ENCODE assay signal across 9 cellular contexts in the genomic region with DNA sequence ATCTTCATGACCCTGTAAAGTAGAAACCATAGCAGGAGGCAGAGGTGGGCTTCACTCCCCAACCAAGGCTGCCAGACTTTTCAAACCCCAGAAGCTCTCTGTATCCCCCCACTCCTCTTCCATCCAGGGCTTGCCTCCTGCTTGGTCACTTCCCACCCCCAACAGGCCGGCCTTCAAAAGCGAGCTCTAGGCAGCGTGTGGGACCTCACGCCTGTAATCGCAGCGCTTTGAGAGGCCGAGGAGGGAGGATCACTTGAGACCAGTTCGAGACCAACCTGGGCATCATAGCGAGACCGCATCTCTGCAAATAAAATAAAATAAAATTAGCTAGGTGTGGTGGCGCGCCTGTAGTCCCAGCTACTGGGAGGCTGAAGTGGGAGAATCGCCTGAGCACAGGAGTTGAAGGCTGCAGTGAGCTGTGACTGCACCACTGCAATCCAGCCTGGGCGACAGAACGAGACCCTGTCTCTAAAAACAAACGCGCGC. TPM values are rescaled to one million over a fixed set of nuclear protein-coding genes. Genes with fewer than 3 reads are reported as not detected.
DNase-seq lines count a peak whose midpoint lies in the region; ATAC-seq, FAIRE-seq and TF ChIP-seq lines count a peak whose summit lies in the region.
"Had no signal": no experiment of that assay in that cellular context is flagged by ENCODE, and none has a peak within 500 bp of the region (broad histone marks: within the 10 kb centered on the region; RNA-seq: fewer than 3 reads in every experiment).

No MANE protein-coding gene starts in this region.

- dilution Hi-C loops in keratinocyte (cut with MboI; ENCODE audit: extremely low pct_ligation_motif_present, low sequenced_read_pairs) = no loop called here

- H3K4me3 ChIP-seq in keratinocyte (ENCODE audit: control insufficient read depth in 2 of 3, extremely low read depth in 1 of 3, insufficient read depth in 2 of 3, low read depth in 1 of 3, low read length in 3 of 3) (peak overlapping the region; percentile 81 to 96 (median 81)), stomach (peak overlapping the region; percentile 79 to 98 (median 94))

- WGBS in stomach, 5 donors = 22 to 34% (median 30%) methylated on average over 13 to 18 of the region's 18 CpGs

- H3K4me1 Mint-ChIP-seq in activated T-helper 1 cell treated with anti-CD3 and anti-CD28 coated beads, Interleukin-12 subunit alpha, Interleukin-12 subunit beta, Interleukin-2, Interleukin-4 antibody, amounts not matched to agents 30 ng/mL and 10 ng/mL and 1 ng/mL, durations not matched to agents 14 hours and 24 hours and 36 hours (ENCODE audit: low read depth) = peaks cover 29% of the 10 kb centered on the region

- peak overlapping the region; percentile 95 for H2AFZ ChIP-seq in keratinocyte (ENCODE audit: control insufficient read depth, low read length)

- H3K27ac ChIP-seq in keratinocyte (ENCODE audit: control insufficient read depth, insufficient read depth, low read length) (peak overlapping the region; percentile 77), stomach (peak overlapping the region; percentile 84 to 96 (median 93))

- no peaks in the 10 kb centered on the region for H3K9me1 ChIP-seq in keratinocyte (ENCODE audit: control insufficient read depth, extremely low read depth, insufficient read depth, low read length)

- TF ChIP-seq CTCF in keratinocyte (optimal IDR thresholded peaks at IDR 0.05 in 1 of 3, IDR thresholded peaks at IDR 0.05 in 1 of 3, conservative IDR thresholded peaks at IDR 0.05 in 1 of 3; ENCODE audit: extremely low read depth in 1 of 3, insufficient read depth in 2 of 3, low read length in 3 of 3) = no peak
- TF ChIP-seq CTCF in stomach (IDR thresholded peaks at IDR 0.05) = no peak

- DNase-seq in NCI-H2227 (lab: John Stamatoyannopoulos, UW; ENCODE audit: unreplicated experiment) = peak; percentile 63
- no peak for DNase-seq in NCI-H2227 treated with DMSO at 0.1 percent for 48 hours (lab: John Stamatoyannopoulos, UW)
- DNase-seq in activated T-helper 1 cell treated with anti-CD3 and anti-CD28 coated beads, Interleukin-12 subunit alpha, Interleukin-12 subunit beta, Interleukin-2, Interleukin-4 antibody, amounts not matched to agents 30 ng/mL and 10 ng/mL and 1 ng/mL, durations not matched to agents 14 hours and 24 hours and 36 hours (ENCODE audit: low spot score) = no peak
- DNase-seq in keratinocyte (ENCODE audit: low read depth, low spot score) = no peak
- no peak for DNase-seq in stomach

- H3K36me3 Mint-ChIP-seq in activated T-helper 1 cell treated with anti-CD3 and anti-CD28 coated beads, Interleukin-12 subunit alpha, Interleukin-12 subunit beta, Interleukin-2, Interleukin-4 antibody, amounts not matched to agents 30 ng/mL and 10 ng/mL and 1 ng/mL, durations not matched to agents 14 hours and 24 hours and 36 hours (ENCODE audit: low read depth) = peaks cover 4% of the 10 kb centered on the region

- no peaks in the 10 kb centered on the region for H3K9me3 Mint-ChIP-seq in activated T-helper 1 cell treated with anti-CD3 and anti-CD28 coated beads, Interleukin-12 subunit alpha, Interleukin-12 subunit beta, Interleukin-2, Interleukin-4 antibody, amounts not matched to agents 30 ng/mL and 10 ng/mL and 1 ng/mL, durations not matched to agents 14 hours and 24 hours and 36 hours

- no peak for FAIRE-seq in keratinocyte (lab: Jason Lieb, UNC)
- FAIRE-seq: A204.1 had no signal

- no peaks in the 10 kb centered on the region for H3K27me3 ChIP-seq in keratinocyte (ENCODE audit: control insufficient read depth, extremely low read depth, insufficient read depth, low read length)
- H3K27me3 ChIP-seq in stomach = no peaks in the 10 kb centered on the region

- H3K27me3 Mint-ChIP-seq in activated T-helper 1 cell treated with anti-CD3 and anti-CD28 coated beads, Interleukin-12 subunit alpha, Interleukin-12 subunit beta, Interleukin-2, Interleukin-4 antibody, amounts not matched to agents 30 ng/mL and 10 ng/mL and 1 ng/mL, durations not matched to agents 14 hours and 24 hours and 36 hours (ENCODE audit: insufficient read depth) = peaks cover 7% of the 10 kb centered on the region

- H3K4me3 Mint-ChIP-seq in activated T-helper 1 cell treated with anti-CD3 and anti-CD28 coated beads, Interleukin-12 subunit alpha, Interleukin-12 subunit beta, Interleukin-2, Interleukin-4 antibody, amounts not matched to agents 30 ng/mL and 10 ng/mL and 1 ng/mL, durations not matched to agents 14 hours and 24 hours and 36 hours = peak overlapping the region; percentile 91

- H3K4me2 ChIP-seq in keratinocyte (ENCODE audit: control insufficient read depth, extremely low read depth, insufficient read depth, low read depth, low read length) = peak overlapping the region; percentile 81

- no peaks in the 10 kb centered on the region for H3K36me3 ChIP-seq in keratinocyte (ENCODE audit: control insufficient read depth in 2 of 2, extremely low read depth in 1 of 2, insufficient read depth in 2 of 2, low read length in 2 of 2)
- H3K36me3 ChIP-seq in stomach = no peaks in the 10 kb centered on the region

- TF ChIP-seq EP300 in stomach (IDR thresholded peaks at IDR 0.05) = no peak

- peak overlapping the region; percentile 90 for H3K9ac ChIP-seq in keratinocyte (ENCODE audit: control insufficient read depth, extremely low read depth, insufficient read depth, low read length)

- ATAC-seq in GM21360 (IDR thresholded peaks at IDR 0.05; ENCODE audit: unreplicated experiment) (no peak), HG02798 (IDR thresholded peaks at IDR 0.05; ENCODE audit: poor library complexity, unreplicated experiment) (no peak), GM21367 (IDR thresholded peaks at IDR 0.05; ENCODE audit: unreplicated experiment) (no peak)

- intact Hi-C loops in activated T-helper 1 cell treated with anti-CD3 and anti-CD28 coated beads, Interleukin-12 subunit alpha, Interleukin-12 subunit beta, Interleukin-2, Interleukin-4 antibody, amounts not matched to agents 30 ng/mL and 10 ng/mL and 1 ng/mL, durations not matched to agents 14 hours and 24 hours and 36 hours (cut with micrococcal nuclease) = loop anchor here (1.0 to 2.0 kb wide), 3 partner anchors 71 to 134 kb away; partner anchors contain the start of gene MDH2
- intact Hi-C loops in stomach (cut with DNase I; ENCODE audit: low total_unique reads) = no loop called here

- H3K79me2 ChIP-seq in keratinocyte (ENCODE audit: control insufficient read depth, insufficient read depth, low read length) = peaks cover 30% of the 10 kb centered on the region

- peaks cover 2% of the 10 kb centered on the region for H4K20me1 ChIP-seq in keratinocyte (ENCODE audit: control insufficient read depth, extremely low read depth, insufficient read depth, low read length)

- H3K4me1 ChIP-seq in keratinocyte (ENCODE audit: control insufficient read depth, extremely low read depth, insufficient read depth, low read length) (peaks cover 13% of the 10 kb centered on the region), stomach (peaks cover 15 to 41% (median 33%) of the 10 kb centered on the region in 4 donors)

- no peak for TF ChIP-seq POLR2A in stomach (IDR thresholded peaks at IDR 0.05)

- peak overlapping the region; percentile 86 for H3K27ac Mint-ChIP-seq in activated T-helper 1 cell treated with anti-CD3 and anti-CD28 coated beads, Interleukin-12 subunit alpha, Interleukin-12 subunit beta, Interleukin-2, Interleukin-4 antibody, amounts not matched to agents 30 ng/mL and 10 ng/mL and 1 ng/mL, durations not matched to agents 14 hours and 24 hours and 36 hours

- no peaks in the 10 kb centered on the region for H3K9me3 ChIP-seq in keratinocyte (ENCODE audit: control insufficient read depth, low read depth, low read length)
- H3K9me3 ChIP-seq in stomach = no peaks in the 10 kb centered on the region

RNA-seq across cellular contexts. Expression of gene POR, which starts 0.7 kb away (rescaled TPM):
- 84.4 and 91.2 TPM in 2 replicates for total RNA-seq in activated T-helper 1 cell treated with anti-CD3 and anti-CD28 coated beads, Interleukin-12 subunit alpha, Interleukin-12 subunit beta, Interleukin-2, Interleukin-4 antibody, amounts not matched to agents 30 ng/mL and 10 ng/mL and 1 ng/mL, durations not matched to agents 14 hours and 24 hours and 36 hours
- 25.9 to 35.0 TPM (median 28.6 TPM) in 3 replicates for polyA plus RNA-seq in keratinocyte
- polyA plus RNA-seq in keratinocyte (2011; ENCODE audit: low read depth) = 56.9 TPM
- 18.1 and 28.0 TPM in 2 replicates for polyA plus RNA-seq in keratinocyte (2011; cell fraction: cytosol; rRNA removed)
- polyA plus RNA-seq in keratinocyte (2011; cell fraction: nucleus; rRNA removed) = 81.8 and 114 TPM in 2 replicates
- polyA plus RNA-seq in keratinocyte (2012; ENCODE audit: low replicate concordance) = 48.4 and 59.6 TPM in 2 replicates
- 32.7 to 104 TPM (median 40.3 TPM) in 3 replicates for polyA minus RNA-seq in keratinocyte
- 72.1 TPM for polyA minus RNA-seq in keratinocyte (2011; cell fraction: cytosol; rRNA and poly(A)+ RNA removed)
- 80.5 and 92.7 TPM in 2 replicates for polyA minus RNA-seq in keratinocyte (2011; cell fraction: nucleus; rRNA and poly(A)+ RNA removed)
- 100 to 1,000 TPM in 1 of 5 donors, 10 to 100 TPM in 4; 36.2 to 304 (median 78.0) TPM for total RNA-seq in stomach
- 10 to 100 TPM; 30.4 to 88.6 (median 42.0) TPM for polyA plus RNA-seq in stomach

RNA-seq across cellular contexts. Expression of gene RHBDD2, which starts 35.4 kb away (rescaled TPM):
- total RNA-seq in activated T-helper 1 cell treated with anti-CD3 and anti-CD28 coated beads, Interleukin-12 subunit alpha, Interleukin-12 subunit beta, Interleukin-2, Interleukin-4 antibody, amounts not matched to agents 30 ng/mL and 10 ng/mL and 1 ng/mL, durations not matched to agents 14 hours and 24 hours and 36 hours = 59.9 and 63.9 TPM in 2 replicates
- polyA plus RNA-seq in keratinocyte = 24.1 to 35.4 TPM (median 26.3 TPM) in 3 replicates
- 10.6 TPM for polyA plus RNA-seq in keratinocyte (2011; ENCODE audit: low read depth)
- 32.2 and 47.8 TPM in 2 replicates for polyA plus RNA-seq in keratinocyte (2011; cell fraction: cytosol; rRNA removed)
- polyA plus RNA-seq in keratinocyte (2011; cell fraction: nucleus; rRNA removed) = 28.1 and 37.3 TPM in 2 replicates
- 38.2 and 59.4 TPM in 2 replicates for polyA plus RNA-seq in keratinocyte (2012; ENCODE audit: low replicate concordance)
- 24.3 to 54.7 TPM (median 34.0 TPM) in 3 replicates for polyA minus RNA-seq in keratinocyte
- polyA minus RNA-seq in keratinocyte (2011; cell fraction: cytosol; rRNA and poly(A)+ RNA removed) = 38.8 TPM
- 12.1 and 18.5 TPM in 2 replicates for polyA minus RNA-seq in keratinocyte (2011; cell fraction: nucleus; rRNA and poly(A)+ RNA removed)
- total RNA-seq in stomach = 10 to 100 TPM; 15.8 to 95.9 (median 25.0) TPM
- 10 to 100 TPM; 43.9 to 50.4 (median 47.0) TPM for polyA plus RNA-seq in stomach
